2 cellular contexts compared by ENCODE assay signal in genomic region chr14:23409475-23409874, GRCh38.
TF ChIP-seq lines count a peak whose summit lies in the region.

No MANE protein-coding gene starts in this region.

TF ChIP-seq in GM12878, 131 proteins besides CTCF, POLR2A, EP300 and RAD21:
- TF ChIP-seq IRF4 (IDR thresholded peaks at IDR 0.05; ENCODE audit: low read depth, low read length) = peak; percentile 62; the same call in 1 of the 2 replicates
- TF ChIP-seq ZNF622 (IDR thresholded peaks at IDR 0.05) = no peak
TF ChIP-seq in GM12878: peak in this region for 1.

TF ChIP-seq in GM23338, 12 proteins besides CTCF, POLR2A, EP300 and RAD21:
- TF ChIP-seq ZNF462 (CRISPR knock-in tag; IDR thresholded peaks at IDR 0.05) = no peak
- TF ChIP-seq STAT1 (IDR thresholded peaks at IDR 0.05; ENCODE audit: unreplicated experiment) = no peak
